Comparison of ENCODE assay signal across 18 cellular contexts in genomic region chr4:12507868-12508481, GRCh38.
DNase-seq lines count a peak whose midpoint lies in the region; ATAC-seq and TF ChIP-seq lines count a peak whose summit lies in the region.
"Had no signal": no experiment of that assay in that cellular context is flagged by ENCODE, and none has a peak within 500 bp of the region (broad histone marks: within the 10 kb centered on the region; RNA-seq: fewer than 3 reads in every experiment).

No MANE protein-coding gene starts in this region.

- H3K27me3 ChIP-seq in GM23338 (ENCODE audit: insufficient read depth) (no peaks in the 10 kb centered on the region), H7 (ENCODE audit: control insufficient read depth, insufficient read depth, low read length) (no peaks in the 10 kb centered on the region)
- H3K27me3 ChIP-seq: BE2C had no signal

- H3K4me3 ChIP-seq in GM23338 (no peak overlapping the region), H7 (ENCODE audit: insufficient read depth, low read depth, low read length) (no peak overlapping the region)
- H3K4me3 ChIP-seq: K562 had no signal

- H3K27ac Mint-ChIP-seq in GM23338, result peak overlapping the region; percentile 46
- no peak overlapping the region for H3K27ac Mint-ChIP-seq in WTC11
- H3K27ac Mint-ChIP-seq: CD4-positive, CD25-positive, alpha-beta regulatory T cell had no signal

- peaks cover 5% of the 10 kb centered on the region for H3K4me1 ChIP-seq in GM23338 (ENCODE audit: insufficient read depth)
- H3K4me1 ChIP-seq: BE2C had no signal

- H3K9me2 ChIP-seq in GM23338 (ENCODE audit: insufficient read depth), result peaks cover 10% of the 10 kb centered on the region; the same call in 1 of the 2 replicates

- H3K4me1 Mint-ChIP-seq in GM23338, result peaks cover 7% of the 10 kb centered on the region
- H3K4me1 Mint-ChIP-seq in WTC11, result peaks cover 10% of the 10 kb centered on the region
- no peaks in the 10 kb centered on the region for H3K4me1 Mint-ChIP-seq in activated T-cell treated with anti-CD3 and anti-CD28 coated beads, Interleukin-2, amount 50 U/mL, for 4 hours (ENCODE audit: low read depth)
- H3K4me1 Mint-ChIP-seq: CD4-positive, CD25-positive, alpha-beta regulatory T cell had no signal

- H3K36me3 Mint-ChIP-seq in GM23338 (ENCODE audit: low read depth) (peaks cover 6% of the 10 kb centered on the region; the same call in 1 of the 3 replicates), WTC11 (peaks cover 17% of the 10 kb centered on the region)
- H3K36me3 Mint-ChIP-seq in activated T-cell treated with anti-CD3 and anti-CD28 coated beads, Interleukin-2, amount 50 U/mL, for 4 hours (ENCODE audit: insufficient read depth), result no peaks in the 10 kb centered on the region
- H3K36me3 Mint-ChIP-seq: CD4-positive, CD25-positive, alpha-beta regulatory T cell had no signal

- H3K27me3 Mint-ChIP-seq in GM23338 (ENCODE audit: insufficient read depth, low read depth, poor library complexity), result no peaks in the 10 kb centered on the region
- H3K27me3 Mint-ChIP-seq in WTC11 (ENCODE audit: low read depth), result no peaks in the 10 kb centered on the region
- no peaks in the 10 kb centered on the region for H3K27me3 Mint-ChIP-seq in activated T-cell treated with anti-CD3 and anti-CD28 coated beads, Interleukin-2, amount 50 U/mL, for 4 hours (ENCODE audit: low read depth)
- H3K27me3 Mint-ChIP-seq: CD4-positive, CD25-positive, alpha-beta regulatory T cell had no signal

- H3K9me3 Mint-ChIP-seq in GM23338 (peaks cover 6% of the 10 kb centered on the region; the same call in 1 of the 3 replicates), WTC11 (peaks cover 38% of the 10 kb centered on the region)
- peaks cover 8% of the 10 kb centered on the region for H3K9me3 Mint-ChIP-seq in activated T-cell treated with anti-CD3 and anti-CD28 coated beads, Interleukin-2, amount 50 U/mL, for 4 hours

- TF ChIP-seq CTCF in GM23338 (conservative IDR thresholded peaks at IDR 0.05; ENCODE audit: low read depth in 2 of 2) (no peak), WTC11 (IDR thresholded peaks at IDR 0.05) (no peak)

- no peak overlapping the region for H3K4me2 ChIP-seq in GM23338

- H3K36me3 ChIP-seq in GM23338 (ENCODE audit: insufficient read depth) (no peaks in the 10 kb centered on the region), H7 (replicated peaks; ENCODE audit: control insufficient read depth, insufficient read depth, low read length) (no peaks in the 10 kb centered on the region)
- H3K36me3 ChIP-seq: BE2C had no signal

- H3K79me2 ChIP-seq in GM23338 (replicated peaks; ENCODE audit: insufficient read depth), result no peaks in the 10 kb centered on the region

- CTCF ChIA-PET in WTC11 (lab: Charles Lee), result no interaction called here

- no peaks in the 10 kb centered on the region for H4K20me1 ChIP-seq in GM23338 (replicated peaks; ENCODE audit: insufficient read depth)

- intact Hi-C loops in left colon (cut with DNase I, micrococcal nuclease), result no loop called here

- H3K4me3 Mint-ChIP-seq in GM23338 (no peak overlapping the region), WTC11 (no peak overlapping the region)
- no peak overlapping the region for H3K4me3 Mint-ChIP-seq in activated T-cell treated with anti-CD3 and anti-CD28 coated beads, Interleukin-2, amount 50 U/mL, for 4 hours
- H3K4me3 Mint-ChIP-seq: CD4-positive, CD25-positive, alpha-beta regulatory T cell had no signal

- ATAC-seq in GM23338 (peak; percentile 70), WTC11 (peak; percentile 67), left colon (peak; percentile 54)
- ATAC-seq in activated T-cell treated with anti-CD3 and anti-CD28 coated beads, Interleukin-2, amount 50 U/mL, for 4 hours, result no peak
- ATAC-seq: K562 had no signal

- H2AFZ ChIP-seq in GM23338, result no peak overlapping the region

- no peak overlapping the region for H3K27ac ChIP-seq in GM23338 (ENCODE audit: low read depth)
- H3K27ac ChIP-seq: HL-60 had no signal

- H3F3A ChIP-seq in GM23338 (replicated peaks; ENCODE audit: low read depth), result no peaks in the 10 kb centered on the region

- peak; percentile 45 for DNase-seq in GM23338 (ENCODE audit: low spot score)
- peak; percentile 2 for DNase-seq in H7
- no peak for DNase-seq in WTC11 (ENCODE audit: low spot score)
- DNase-seq in left colon, result no peak
- DNase-seq in activated T-cell treated with anti-CD3 and anti-CD28 coated beads, Interleukin-2, amount 50 U/mL, for 4 hours, result no peak
- no peak for DNase-seq in H4 (ENCODE audit: low spot score)
- no peak for DNase-seq in activated CD8-positive, alpha-beta memory T cell treated with anti-CD3 and anti-CD28 coated beads for 24 hours
- DNase-seq: ACHN; BE2C; C1 segment of cervical spinal cord; CD4-positive, CD25-positive, alpha-beta regulatory T cell; DMS79 treated with DMSO at 0.1 percent for 48 hours; GF-D8; GOT3; HCEC 1CT; IMR-90 had no signal

- POLR2A ChIA-PET in WTC11 (lab: Charles Lee), result no interaction called here

TF ChIP-seq in GM23338, 12 proteins besides CTCF, POLR2A, EP300 and RAD21:
- no peak for TF ChIP-seq JUNB (IDR thresholded peaks at IDR 0.05; ENCODE audit: unreplicated experiment)

TF ChIP-seq in WTC11, 78 proteins besides CTCF, POLR2A, EP300 and RAD21:
- TF ChIP-seq, protein P1, sequence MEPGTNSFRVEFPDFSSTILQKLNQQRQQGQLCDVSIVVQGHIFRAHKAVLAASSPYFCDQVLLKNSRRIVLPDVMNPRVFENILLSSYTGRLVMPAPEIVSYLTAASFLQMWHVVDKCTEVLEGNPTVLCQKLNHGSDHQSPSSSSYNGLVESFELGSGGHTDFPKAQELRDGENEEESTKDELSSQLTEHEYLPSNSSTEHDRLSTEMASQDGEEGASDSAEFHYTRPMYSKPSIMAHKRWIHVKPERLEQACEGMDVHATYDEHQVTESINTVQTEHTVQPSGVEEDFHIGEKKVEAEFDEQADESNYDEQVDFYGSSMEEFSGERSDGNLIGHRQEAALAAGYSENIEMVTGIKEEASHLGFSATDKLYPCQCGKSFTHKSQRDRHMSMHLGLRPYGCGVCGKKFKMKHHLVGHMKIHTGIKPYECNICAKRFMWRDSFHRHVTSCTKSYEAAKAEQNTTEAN (CRISPR knock-in tag; IDR thresholded peaks at IDR 0.05), result no peak
- TF ChIP-seq, protein P2, sequence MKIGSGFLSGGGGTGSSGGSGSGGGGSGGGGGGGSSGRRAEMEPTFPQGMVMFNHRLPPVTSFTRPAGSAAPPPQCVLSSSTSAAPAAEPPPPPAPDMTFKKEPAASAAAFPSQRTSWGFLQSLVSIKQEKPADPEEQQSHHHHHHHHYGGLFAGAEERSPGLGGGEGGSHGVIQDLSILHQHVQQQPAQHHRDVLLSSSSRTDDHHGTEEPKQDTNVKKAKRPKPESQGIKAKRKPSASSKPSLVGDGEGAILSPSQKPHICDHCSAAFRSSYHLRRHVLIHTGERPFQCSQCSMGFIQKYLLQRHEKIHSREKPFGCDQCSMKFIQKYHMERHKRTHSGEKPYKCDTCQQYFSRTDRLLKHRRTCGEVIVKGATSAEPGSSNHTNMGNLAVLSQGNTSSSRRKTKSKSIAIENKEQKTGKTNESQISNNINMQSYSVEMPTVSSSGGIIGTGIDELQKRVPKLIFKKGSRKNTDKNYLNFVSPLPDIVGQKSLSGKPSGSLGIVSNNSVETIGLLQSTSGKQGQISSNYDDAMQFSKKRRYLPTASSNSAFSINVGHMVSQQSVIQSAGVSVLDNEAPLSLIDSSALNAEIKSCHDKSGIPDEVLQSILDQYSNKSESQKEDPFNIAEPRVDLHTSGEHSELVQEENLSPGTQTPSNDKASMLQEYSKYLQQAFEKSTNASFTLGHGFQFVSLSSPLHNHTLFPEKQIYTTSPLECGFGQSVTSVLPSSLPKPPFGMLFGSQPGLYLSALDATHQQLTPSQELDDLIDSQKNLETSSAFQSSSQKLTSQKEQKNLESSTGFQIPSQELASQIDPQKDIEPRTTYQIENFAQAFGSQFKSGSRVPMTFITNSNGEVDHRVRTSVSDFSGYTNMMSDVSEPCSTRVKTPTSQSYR (CRISPR knock-in tag; IDR thresholded peaks at IDR 0.05), result no peak

Comparison
In these comparisons a context has a peak if more than half of its experiments do, and no peak if none do; other contexts are left out.
1. ATAC-seq: peak in GM23338 (single experiment), WTC11 (single experiment) and left colon (single experiment); none in activated T-cell treated with anti-CD3 and anti-CD28 coated beads, Interleukin-2, amount 50 U/mL, for 4 hours (0 of 2).
2. DNase-seq: peak in GM23338 (single experiment) and H7 (single experiment); none in WTC11 (single experiment), left colon (0 of 2), activated T-cell treated with anti-CD3 and anti-CD28 coated beads, Interleukin-2, amount 50 U/mL, for 4 hours (single experiment), H4 (single experiment) and activated CD8-positive, alpha-beta memory T cell treated with anti-CD3 and anti-CD28 coated beads for 24 hours (single experiment).